Comparison of ENCODE assay signal across 29 cellular contexts in genomic region chr2:220356076-220356475, GRCh38.
DNase-seq lines count a peak whose midpoint lies in the region; ATAC-seq, FAIRE-seq and TF ChIP-seq lines count a peak whose summit lies in the region.
"Had no signal": no experiment of that assay in that cellular context is flagged by ENCODE, and none has a peak within 500 bp of the region (broad histone marks: within the 10 kb centered on the region; RNA-seq: fewer than 3 reads in every experiment).

No MANE protein-coding gene starts in this region.

- DNase-seq in ELR (ENCODE audit: low read depth): peak; percentile 17
- DNase-seq in IMR-90: peak; percentile 24
- peak; percentile 73 for DNase-seq in bronchial epithelial cell (ENCODE audit: low read depth)
- DNase-seq in mesendoderm: peak; percentile 5
- DNase-seq in GDM1 (lab: John Stamatoyannopoulos, UW): no peak
- no peak for DNase-seq in RKO (ENCODE audit: low spot score)
- DNase-seq: activated CD4-positive, alpha-beta T cell treated with anti-CD3 and anti-CD28 coated beads for 36 hours; activated CD8-positive, alpha-beta T cell treated with anti-CD3 and anti-CD28 coated beads, Interleukin-2, amount 10 ng/mL, durations not matched to agents 7 days and 5 days; activated naive CD4-positive, alpha-beta T cell treated with anti-CD3 and anti-CD28 coated beads, Interleukin-2, amount 10 ng/mL, durations not matched to agents 7 days and 5 days; dorsolateral prefrontal cortex; hippocampal formation; Karpas-422; MV-4-11; NCI-H1436; NCI-H2081 treated with DMSO at 0.1 percent for 48 hours; NCI-H446 treated with DMSO at 0.1 percent for 48 hours; nephron progenitor cell; NK-92 treated with Interleukin-12 subunit alpha and Interleukin-12 subunit beta, amount 100 ng/mL, for 24 hours; T-helper 9 cell had no signal

- WGBS in IMR-90 (ENCODE audit: extremely low coverage in 2 of 2, insufficient read length in 1 of 2), 2 experiments: no CpG with 5 or more reads among the region's 1 CpG
- WGBS in mesendoderm (ENCODE audit: extremely low coverage, insufficient coverage, low lambda C conversion rate): no CpG with 5 or more reads among the region's 1 CpG

- H3K9me1 ChIP-seq in IMR-90 (ENCODE audit: insufficient read depth, low read length): no peaks in the 10 kb centered on the region; the same call in 1 of the 2 replicates

- H3K4me1 ChIP-seq in IMR-90 (ENCODE audit: control insufficient read depth, insufficient read depth, low read length) (no peaks in the 10 kb centered on the region), mesendoderm (ENCODE audit: control insufficient read depth, low read depth, low read length) (no peaks in the 10 kb centered on the region)
- H3K4me1 ChIP-seq: BLaER1 treated with 17β-estradiol and CSF1 and Interleukin-3, amounts not matched to agents 10 nM and 100 nM; gastroesophageal sphincter had no signal

- intact Hi-C loops in IMR-90 (cut with micrococcal nuclease): loop anchor here (10.0 kb wide), 1 partner anchor 161 kb away; no protein-coding TSS in a partner anchor

- H2BK15ac ChIP-seq in IMR-90 (ENCODE audit: low read depth, low read length) (no peak overlapping the region), mesendoderm (replicated peaks; ENCODE audit: low read depth) (no peak overlapping the region)

- no peaks in the 10 kb centered on the region for H3K9me3 ChIP-seq in IMR-90 (ENCODE audit: control insufficient read depth, insufficient read depth, low read length)
- H3K9me3 ChIP-seq: gastroesophageal sphincter had no signal

- H3K9ac ChIP-seq in IMR-90 (ENCODE audit: low read depth, low read length) (no peak overlapping the region), mesendoderm (ENCODE audit: low read length) (no peak overlapping the region)
- H3K9ac ChIP-seq: BLaER1 treated with 17β-estradiol and CSF1 and Interleukin-3, amounts not matched to agents 10 nM and 100 nM had no signal

- H3K56ac ChIP-seq in IMR-90 (ENCODE audit: extremely low read depth, insufficient read depth, low read length): no peak overlapping the region
- H3K56ac ChIP-seq in mesendoderm (ENCODE audit: low read length): no peak overlapping the region

- dilution Hi-C loops in IMR-90 (cut with HindIII; ENCODE audit: low sequenced_read_pairs, unreplicated experiment): no loop called here

- no peak for TF ChIP-seq POLR2A in IMR-90 (IDR thresholded peaks at IDR 0.05; ENCODE audit: low read depth, low read length)

- no peak for ATAC-seq in IMR-90 (ENCODE audit: low read depth)
- ATAC-seq in HG03520 (IDR thresholded peaks at IDR 0.05; ENCODE audit: unreplicated experiment): no peak
- ATAC-seq: activated CD4-positive, alpha-beta T cell treated with anti-CD3 and anti-CD28 coated beads for 36 hours; activated CD8-positive, alpha-beta T cell treated with anti-CD3 and anti-CD28 coated beads, Interleukin-2, amount 10 ng/mL, durations not matched to agents 7 days and 5 days; activated T-helper 17 cell treated with anti-CD3 and anti-CD28 coated beads, Interleukin-2, amount 50 U/mL, for 72 hours; gastroesophageal sphincter; GM12878; HepG2; stimulated activated memory B cell treated with anti-CD40 and anti-IgM and Interleukin-4, amounts not matched to agents 10 μg/mL and 1 μg/mL and 100 μg/mL, for 72 hours had no signal

- H3K4ac ChIP-seq in IMR-90 (ENCODE audit: low read depth, low read length) (no peak overlapping the region), mesendoderm (ENCODE audit: low read depth, low read length) (no peak overlapping the region)

- H2AK9ac ChIP-seq in IMR-90 (replicated peaks; ENCODE audit: low read depth, low read length, poor library complexity): no peak overlapping the region

- no peaks in the 10 kb centered on the region for H3K79me2 ChIP-seq in mesendoderm (ENCODE audit: control insufficient read depth, insufficient read depth, low read length)

- peak overlapping the region; percentile 8; the same call in 1 of the 2 replicates for H3K14ac ChIP-seq in IMR-90 (replicated peaks; ENCODE audit: low read depth, low read length)

- TF ChIP-seq CTCF in IMR-90 (conservative IDR thresholded peaks at IDR 0.05; ENCODE audit: low read depth, low read length): no peak
- no peak for TF ChIP-seq CTCF in bronchial epithelial cell (IDR thresholded peaks at IDR 0.05; ENCODE audit: insufficient read depth, low read length, severe bottlenecking)

- H2AFZ ChIP-seq in IMR-90 (replicated peaks; ENCODE audit: low read length, poor library complexity): no peak overlapping the region

- no peak overlapping the region for H3K4me3 ChIP-seq in IMR-90 (ENCODE audit: insufficient read depth, low read depth, low read length)
- no peak overlapping the region for H3K4me3 ChIP-seq in bronchial epithelial cell (ENCODE audit: low read depth, low read length)
- H3K4me3 ChIP-seq in mesendoderm (ENCODE audit: low read length): no peak overlapping the region
- H3K4me3 ChIP-seq: BLaER1 treated with 17β-estradiol and CSF1 and Interleukin-3, amounts not matched to agents 10 nM and 100 nM; dorsolateral prefrontal cortex; gastroesophageal sphincter; GM12878 had no signal

- FAIRE-seq in bronchial epithelial cell (lab: Jason Lieb, UNC): no peak
- FAIRE-seq: endometrium, GM12878, H54, HepG2 had no signal

- H4K91ac ChIP-seq in IMR-90 (ENCODE audit: insufficient read depth, low read depth, low read length): no peak overlapping the region

- H3K23ac ChIP-seq in IMR-90 (ENCODE audit: low read depth, low read length): no peak overlapping the region
- H3K23ac ChIP-seq in mesendoderm (ENCODE audit: low read length): no peak overlapping the region

- H4K5ac ChIP-seq in IMR-90 (ENCODE audit: low read depth, low read length) (no peak overlapping the region), mesendoderm (ENCODE audit: low read length) (no peak overlapping the region)

- no peak for TF ChIP-seq RAD21 in IMR-90 (IDR thresholded peaks at IDR 0.05; ENCODE audit: low read length)

- no TSS peak for BruUV-seq in IMR-90 (replicated peaks; lab: Mats Ljungman, UMichigan)

- no peak overlapping the region for H2BK20ac ChIP-seq in IMR-90 (ENCODE audit: low read depth, low read length)

- no peaks in the 10 kb centered on the region for H3K36me3 ChIP-seq in IMR-90 (ENCODE audit: control insufficient read depth, insufficient read depth, low read length)
- no peaks in the 10 kb centered on the region for H3K36me3 ChIP-seq in bronchial epithelial cell (ENCODE audit: control insufficient read depth, insufficient read depth, low read length)
- no peaks in the 10 kb centered on the region for H3K36me3 ChIP-seq in mesendoderm (ENCODE audit: control insufficient read depth, insufficient read depth, low read length)
- H3K36me3 ChIP-seq: BLaER1 treated with 17β-estradiol and CSF1 and Interleukin-3, amounts not matched to agents 10 nM and 100 nM; gastroesophageal sphincter had no signal

- H3K27me3 ChIP-seq in IMR-90 (ENCODE audit: control insufficient read depth, insufficient read depth, low read length): no peaks in the 10 kb centered on the region
- no peaks in the 10 kb centered on the region for H3K27me3 ChIP-seq in bronchial epithelial cell (ENCODE audit: control insufficient read depth, insufficient read depth, low read length)
- H3K27me3 ChIP-seq in mesendoderm (ENCODE audit: insufficient read depth, low read length, poor library complexity): no peaks in the 10 kb centered on the region
- H3K27me3 ChIP-seq: BLaER1 treated with 17β-estradiol and CSF1 and Interleukin-3, amounts not matched to agents 10 nM and 100 nM; dorsolateral prefrontal cortex; gastroesophageal sphincter had no signal

- H2BK5ac ChIP-seq in IMR-90 (ENCODE audit: low read depth, low read length, poor library complexity, severe bottlenecking): no peak overlapping the region
- no peak overlapping the region for H2BK5ac ChIP-seq in mesendoderm (ENCODE audit: low read length)

- H4K8ac ChIP-seq in IMR-90 (ENCODE audit: low read depth in 2 of 2, low read length in 2 of 2) (no peak overlapping the region), mesendoderm (ENCODE audit: low read depth, low read length) (no peak overlapping the region)

- in situ Hi-C loops in IMR-90 (cut with MboI; ENCODE audit: low sequenced_read_pairs): no loop called here

- no peak overlapping the region for H3K18ac ChIP-seq in IMR-90 (ENCODE audit: low read depth, low read length)
- H3K18ac ChIP-seq in mesendoderm (ENCODE audit: low read length): no peak overlapping the region

- H2BK120ac ChIP-seq in IMR-90 (ENCODE audit: low read depth, low read length) (no peak overlapping the region), mesendoderm (ENCODE audit: low read depth, low read length) (no peak overlapping the region)

- H3K4me2 ChIP-seq in IMR-90 (ENCODE audit: low read depth, low read length) (no peak overlapping the region), mesendoderm (ENCODE audit: low read length) (no peak overlapping the region)
- H3K4me2 ChIP-seq: BLaER1 treated with 17β-estradiol and CSF1 and Interleukin-3, amounts not matched to agents 10 nM and 100 nM had no signal

- H3K27ac ChIP-seq in IMR-90 (ENCODE audit: insufficient read depth, low read length) (no peak overlapping the region), mesendoderm (ENCODE audit: low read depth, low read length) (no peak overlapping the region)
- H3K27ac ChIP-seq: BLaER1 treated with 17β-estradiol and CSF1 and Interleukin-3, amounts not matched to agents 10 nM and 100 nM; dorsolateral prefrontal cortex; gastroesophageal sphincter; HL-60 had no signal

- H2AK5ac ChIP-seq in IMR-90 (ENCODE audit: low read depth, low read length): no peak overlapping the region
- no peak overlapping the region for H2AK5ac ChIP-seq in mesendoderm (ENCODE audit: low read length)

- POLR2A ChIA-PET in IMR-90 (lab: Charles Lee; ENCODE audit: unreplicated experiment): no interaction called here

- no peaks in the 10 kb centered on the region for H4K20me1 ChIP-seq in IMR-90 (ENCODE audit: insufficient read depth, low read length)
- H4K20me1 ChIP-seq: BLaER1 treated with 17β-estradiol and CSF1 and Interleukin-3, amounts not matched to agents 10 nM and 100 nM had no signal

- H3K79me1 ChIP-seq in IMR-90 (ENCODE audit: low read depth in 1 of 2, low read length in 2 of 2): no peaks in the 10 kb centered on the region
- no peaks in the 10 kb centered on the region for H3K79me1 ChIP-seq in mesendoderm (ENCODE audit: low read length)

- CTCF ChIA-PET in IMR-90 (lab: Yijun Ruan, JAX): no interaction called here

TF ChIP-seq in IMR-90, 13 proteins besides CTCF, POLR2A, EP300 and RAD21:
- TF ChIP-seq RFX5 (IDR thresholded peaks at IDR 0.05; ENCODE audit: low read depth, low read length) (no peak), CEBPB (IDR thresholded peaks at IDR 0.05; ENCODE audit: low read depth, low read length) (no peak), MXI1 (IDR thresholded peaks at IDR 0.05; ENCODE audit: borderline replicate concordance, low read depth, low read length) (no peak), SMC3 (IDR thresholded peaks at IDR 0.05; ENCODE audit: low read depth, low read length) (no peak)

Comparison
In these comparisons a context has a peak if more than half of its experiments do, and no peak if none do; other contexts are left out.
1. DNase-seq: peak in ELR (single experiment), IMR-90 (single experiment), bronchial epithelial cell (single experiment) and mesendoderm (single experiment); none in GDM1 (single experiment) and RKO (single experiment).